In the genomic region with DNA sequence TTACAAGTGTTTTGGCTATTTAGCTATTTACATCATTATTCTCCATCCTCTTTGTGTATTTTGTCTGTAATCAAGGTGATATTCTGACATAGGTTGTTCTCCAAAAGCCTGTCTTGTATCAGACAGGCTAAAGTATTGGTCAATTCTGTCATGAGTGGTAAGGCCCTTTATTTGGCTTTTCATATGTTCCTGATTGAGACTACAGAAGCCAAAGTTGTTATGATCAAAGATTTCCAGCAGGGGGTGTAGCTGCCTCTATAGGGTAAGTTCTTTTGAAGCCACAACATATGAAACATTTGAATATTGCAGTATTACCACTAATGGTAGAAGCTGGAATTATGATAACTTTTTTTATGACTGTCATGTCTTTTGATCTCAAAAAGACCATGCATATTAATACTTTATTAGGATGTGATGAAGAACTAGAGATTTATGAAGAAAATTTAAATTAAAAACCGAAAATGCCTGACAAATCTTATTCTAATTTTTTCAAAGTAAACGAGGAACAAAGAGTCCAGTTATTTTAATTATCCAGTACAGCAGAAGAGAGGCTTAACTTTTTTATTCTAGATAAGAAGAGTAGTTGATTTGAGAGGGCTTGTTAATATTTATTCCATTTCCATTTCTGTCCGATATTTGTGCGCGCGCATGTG, we compare ENCODE assay signal across 8 cellular contexts. TPM values are rescaled to one million over a fixed set of nuclear protein-coding genes. Genes with fewer than 3 reads are reported as not detected.
DNase-seq lines count a peak whose midpoint lies in the region; TF ChIP-seq lines count a peak whose summit lies in the region.

No MANE protein-coding gene starts in this region.

- H3K4me3 ChIP-seq in OCI-LY3 (ENCODE audit: low read length) (no peak overlapping the region), adipocyte (ENCODE audit: low read length) (no peak overlapping the region), hepatocyte (no peak overlapping the region), spleen (no peak overlapping the region)

- TF ChIP-seq POLR2A in spleen (IDR thresholded peaks at IDR 0.05) = no peak

- DNase-seq in AG08395 (ENCODE audit: low spot score) = peak; percentile 65
- peak; percentile 86 for DNase-seq in KBM-7
- peak; percentile 95 for DNase-seq in adipocyte (ENCODE audit: low read depth)
- peak; percentile 81 for DNase-seq in hepatocyte (ENCODE audit: low spot score)
- DNase-seq in spleen = no peak
- no peak for DNase-seq in HPDE6-E6E7 (ENCODE audit: extremely low spot score)

- H3K4me2 ChIP-seq in OCI-LY3 (ENCODE audit: low read length) (no peak overlapping the region), hepatocyte (no peak overlapping the region)

- peaks cover 8% of the 10 kb centered on the region for H3K4me1 ChIP-seq in OCI-LY3 (ENCODE audit: low read length)
- H3K4me1 ChIP-seq in adipocyte (ENCODE audit: control insufficient read depth, insufficient read depth, low read length) = peaks cover 17% of the 10 kb centered on the region
- no peaks in the 10 kb centered on the region for H3K4me1 ChIP-seq in hepatocyte (ENCODE audit: insufficient read depth)
- H3K4me1 ChIP-seq in spleen = peaks cover 0 to 40% (median 20%) of the 10 kb centered on the region in 6 donors

- H2AFZ ChIP-seq in OCI-LY3 (ENCODE audit: low read depth, low read length) (no peak overlapping the region), hepatocyte (no peak overlapping the region)

- H4K20me1 ChIP-seq in OCI-LY3 (ENCODE audit: insufficient read depth, low read length) (no peaks in the 10 kb centered on the region), hepatocyte (ENCODE audit: insufficient read depth, poor library complexity, severe bottlenecking) (peaks cover 3% of the 10 kb centered on the region)

- H3K36me3 ChIP-seq in OCI-LY3 (replicated peaks; ENCODE audit: low read depth, low read length) = no peaks in the 10 kb centered on the region
- H3K36me3 ChIP-seq in adipocyte (ENCODE audit: control insufficient read depth, insufficient read depth, low read length, severe bottlenecking) = no peaks in the 10 kb centered on the region
- H3K36me3 ChIP-seq in hepatocyte (replicated peaks; ENCODE audit: insufficient read depth, low read depth) = no peaks in the 10 kb centered on the region
- no peaks in the 10 kb centered on the region for H3K36me3 ChIP-seq in spleen

- peak; percentile 67 for TF ChIP-seq CTCF in GM12873 (IDR thresholded peaks at IDR 0.05; ENCODE audit: insufficient read depth, low read depth, low read length, missing control alignments)
- TF ChIP-seq CTCF in OCI-LY3 (IDR thresholded peaks at IDR 0.05; ENCODE audit: low read depth, low read length) = peak; percentile 82
- peak; percentile 60 for TF ChIP-seq CTCF in hepatocyte (IDR thresholded peaks at IDR 0.05; ENCODE audit: poor library complexity)
- TF ChIP-seq CTCF in spleen (IDR thresholded peaks at IDR 0.05 in 8 of 11, conservative IDR thresholded peaks at IDR 0.05 in 3 of 11) = peak; percentile 58 to 86 (median 77)

- WGBS in hepatocyte (ENCODE audit: low lambda C conversion rate, missing lambda C conversion rate) = 92% methylated on average over 6 of the region's 6 CpGs
- 85 to 92% (median 89%) methylated on average over 6 of the region's 6 CpGs for whole genome bisulfite sequencing in spleen, 5 donors

- H3K9me2 ChIP-seq in hepatocyte (replicated peaks; ENCODE audit: insufficient read depth) = no peaks in the 10 kb centered on the region

- in situ Hi-C loops in KBM-7 (cut with MboI; ENCODE audit: low pct_unique_long_range_greater_than_20kb, low sequenced_read_pairs) = no loop called here

- H3K27me3 ChIP-seq in OCI-LY3 (ENCODE audit: low read depth, low read length) = peaks cover 21% of the 10 kb centered on the region
- no peaks in the 10 kb centered on the region for H3K27me3 ChIP-seq in adipocyte (replicated peaks; ENCODE audit: control insufficient read depth, insufficient read depth, low read length)
- H3K27me3 ChIP-seq in hepatocyte = no peaks in the 10 kb centered on the region
- no peaks in the 10 kb centered on the region for H3K27me3 ChIP-seq in spleen (replicated peaks in 1 of 7)

- intact Hi-C loops in spleen (cut with DNase I; ENCODE audit: low total_unique reads) = loop anchor here (5.0 kb wide), 1 partner anchor 179 kb away; no protein-coding TSS in a partner anchor

- no peak overlapping the region for H3K27ac ChIP-seq in OCI-LY3 (ENCODE audit: low read length)
- no peak overlapping the region for H3K27ac ChIP-seq in hepatocyte
- H3K27ac ChIP-seq in spleen = peak overlapping the region in 4 of 8 donors; percentile 93 to 97 (median 95)

- no peak overlapping the region for H3K9ac ChIP-seq in OCI-LY3 (ENCODE audit: low read length)
- H3K9ac ChIP-seq in adipocyte (ENCODE audit: low read length) = no peak overlapping the region

- peaks cover 6% of the 10 kb centered on the region for H3K79me2 ChIP-seq in OCI-LY3 (ENCODE audit: low read length)
- H3K79me2 ChIP-seq in hepatocyte = peaks cover 28% of the 10 kb centered on the region

- no peaks in the 10 kb centered on the region for H3K9me3 ChIP-seq in OCI-LY3 (ENCODE audit: insufficient read depth, low read length)
- H3K9me3 ChIP-seq in adipocyte (ENCODE audit: control insufficient read depth, low read length) = no peaks in the 10 kb centered on the region
- H3K9me3 ChIP-seq in hepatocyte (ENCODE audit: low read depth) = no peaks in the 10 kb centered on the region
- no peaks in the 10 kb centered on the region for H3K9me3 ChIP-seq in spleen

RNA-seq across cellular contexts. Expression of a gene that starts 3.4 kb away (rescaled TPM):
- 136 and 144 TPM in 2 replicates for total RNA-seq in hepatocyte
- polyA plus RNA-seq in hepatocyte = 14.2 and 16.5 TPM in 2 replicates
- total RNA-seq in spleen = 100 to 1,000 TPM; 103 to 189 (median 119) TPM
- polyA plus RNA-seq in spleen = 10 to 100 TPM; 10.1 to 16.5 (median 11.0) TPM

Comparison
In these comparisons a context has a peak if more than half of its experiments do, and no peak if none do; other contexts are left out.
1. DNase-seq: peak in AG08395 (single experiment), KBM-7 (single experiment), adipocyte (single experiment) and hepatocyte (single experiment); none in spleen (single experiment) and HPDE6-E6E7 (single experiment).
2. Peak in every context shown above with its lines, with median percentiles within 50 percentile points of each other: CTCF ChIP-seq.